ENCODE assay signal across 24 cellular contexts in the genomic region with DNA sequence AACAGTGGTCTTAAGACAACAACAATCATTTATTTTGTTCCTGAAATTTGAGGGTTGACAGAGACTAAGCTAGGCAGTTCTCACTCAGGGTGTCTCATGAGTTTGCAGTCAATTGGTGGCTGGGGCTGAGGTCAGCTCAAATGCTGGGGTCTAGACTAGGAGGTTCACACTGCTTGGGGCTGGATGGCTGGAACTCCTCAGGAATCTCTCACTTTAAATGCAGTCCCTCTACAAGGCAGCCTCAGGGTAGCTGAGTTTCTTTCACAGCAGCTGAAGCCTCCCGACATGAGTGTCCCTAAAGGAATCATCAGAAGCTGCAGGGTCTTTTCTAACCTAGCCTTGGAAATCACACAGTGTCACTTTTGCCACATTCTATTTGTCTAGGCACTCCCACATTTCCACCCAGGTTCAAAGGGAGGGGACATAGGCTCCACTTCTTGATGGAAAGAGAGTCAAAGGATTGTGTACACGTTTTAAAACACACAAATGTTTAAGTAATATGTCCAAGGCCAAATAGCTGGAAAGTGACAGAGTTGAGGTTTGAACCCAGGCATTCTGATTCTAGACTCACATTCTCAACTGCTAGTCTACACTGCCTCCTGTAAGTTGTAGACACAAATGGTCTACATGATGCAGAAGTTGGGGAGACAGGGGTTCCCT.
"Had no signal": no experiment of that assay in that cellular context is flagged by ENCODE, and none has a peak within 500 bp of the region (broad histone marks: within the 10 kb centered on the region; RNA-seq: fewer than 3 reads in every experiment).

No MANE protein-coding gene starts in this region.

- H3K27ac Mint-ChIP-seq: natural killer cell treated with Interleukin-12 subunit alpha and Interleukin-12 subunit beta and Interleukin-15 and Interleukin-18, amount 100 ng/mL, for 72 hours; stimulated activated naive B cell treated with anti-CD40 and anti-IgM and Interleukin-4, amounts not matched to agents 10 μg/mL and 1 μg/mL and 100 μg/mL, for 72 hours had no signal

- H3K9me3 Mint-ChIP-seq: natural killer cell treated with Interleukin-12 subunit alpha and Interleukin-12 subunit beta and Interleukin-15 and Interleukin-18, amount 100 ng/mL, for 72 hours had no signal

- FAIRE-seq: endothelial cell of umbilical vein had no signal

- H3K27me3 Mint-ChIP-seq: natural killer cell treated with Interleukin-12 subunit alpha and Interleukin-12 subunit beta and Interleukin-15 and Interleukin-18, amount 100 ng/mL, for 72 hours; stimulated activated naive CD8-positive, alpha-beta T cell treated with anti-CD3 and anti-CD28 coated beads, Interleukin-15, amount 100 ng/mL, for 72 hours had no signal

- DNase-seq: colonic mucosa; dermis blood vessel endothelial cell; erythroblast; foreskin keratinocyte; hippocampal formation; kidney glomerular epithelial cell; mammary epithelial cell; psoas muscle; retina; spleen; stimulated activated CD4-positive, alpha-beta T cell treated with anti-CD3 and anti-CD28 coated beads, Interleukin-15, amount 100 ng/mL, for 24 hours; stimulated activated CD4-positive, alpha-beta T cell treated with anti-CD3 and anti-CD28 coated beads, Interleukin-1b, Interleukin-23, amount 100 ng/mL, for 48 hours; stimulated activated CD4-positive, alpha-beta T cell treated with anti-CD3 and anti-CD28 coated beads, Interleukin-4, amount 100 ng/mL, for 24 hours; stimulated activated naive B cell treated with anti-CD40 and anti-IgM and Interleukin-4, amounts not matched to agents 10 μg/mL and 1 μg/mL and 100 μg/mL, for 72 hours; stimulated activated naive CD8-positive, alpha-beta T cell treated with anti-CD3 and anti-CD28 coated beads, Interleukin-15, amount 100 ng/mL, for 72 hours; testis; upper lobe of right lung had no signal

- H3K9ac ChIP-seq: parathyroid adenoma had no signal

- H3K9me3 ChIP-seq: colonic mucosa, testis had no signal

- H3K4me3 ChIP-seq: colonic mucosa, psoas muscle, spleen, testis, tibial nerve, upper lobe of right lung, vagina had no signal

- ATAC-seq: foreskin keratinocyte; left lobe of liver; natural killer cell treated with Interleukin-12 subunit alpha and Interleukin-12 subunit beta and Interleukin-15 and Interleukin-18, amount 100 ng/mL, for 72 hours; psoas muscle; sciatic nerve; stimulated activated naive B cell treated with anti-CD40 and anti-IgM and Interleukin-4, amounts not matched to agents 10 μg/mL and 1 μg/mL and 100 μg/mL, for 72 hours; stimulated activated naive CD8-positive, alpha-beta T cell treated with anti-CD3 and anti-CD28 coated beads, Interleukin-15, amount 100 ng/mL, for 72 hours; upper lobe of right lung had no signal

- H3K79me2 ChIP-seq: parathyroid adenoma had no signal

- H3K27ac ChIP-seq: colonic mucosa, foreskin keratinocyte, parathyroid adenoma, psoas muscle, spleen, testis, upper lobe of right lung, vagina had no signal

- H2AFZ ChIP-seq: parathyroid adenoma had no signal

- H3K36me3 ChIP-seq: colonic mucosa, spleen, tibial nerve, upper lobe of right lung, vagina had no signal

- H3K36me3 Mint-ChIP-seq: natural killer cell treated with Interleukin-12 subunit alpha and Interleukin-12 subunit beta and Interleukin-15 and Interleukin-18, amount 100 ng/mL, for 72 hours had no signal

- H3K4me3 Mint-ChIP-seq: natural killer cell treated with Interleukin-12 subunit alpha and Interleukin-12 subunit beta and Interleukin-15 and Interleukin-18, amount 100 ng/mL, for 72 hours; stimulated activated naive B cell treated with anti-CD40 and anti-IgM and Interleukin-4, amounts not matched to agents 10 μg/mL and 1 μg/mL and 100 μg/mL, for 72 hours; stimulated activated naive CD8-positive, alpha-beta T cell treated with anti-CD3 and anti-CD28 coated beads, Interleukin-15, amount 100 ng/mL, for 72 hours had no signal

- H3K27me3 ChIP-seq: colonic mucosa, foreskin keratinocyte, spleen, testis, tibial nerve, upper lobe of right lung, vagina had no signal

- H3K4me1 ChIP-seq: colonic mucosa, parathyroid adenoma, psoas muscle, testis had no signal
